In the genomic region with DNA sequence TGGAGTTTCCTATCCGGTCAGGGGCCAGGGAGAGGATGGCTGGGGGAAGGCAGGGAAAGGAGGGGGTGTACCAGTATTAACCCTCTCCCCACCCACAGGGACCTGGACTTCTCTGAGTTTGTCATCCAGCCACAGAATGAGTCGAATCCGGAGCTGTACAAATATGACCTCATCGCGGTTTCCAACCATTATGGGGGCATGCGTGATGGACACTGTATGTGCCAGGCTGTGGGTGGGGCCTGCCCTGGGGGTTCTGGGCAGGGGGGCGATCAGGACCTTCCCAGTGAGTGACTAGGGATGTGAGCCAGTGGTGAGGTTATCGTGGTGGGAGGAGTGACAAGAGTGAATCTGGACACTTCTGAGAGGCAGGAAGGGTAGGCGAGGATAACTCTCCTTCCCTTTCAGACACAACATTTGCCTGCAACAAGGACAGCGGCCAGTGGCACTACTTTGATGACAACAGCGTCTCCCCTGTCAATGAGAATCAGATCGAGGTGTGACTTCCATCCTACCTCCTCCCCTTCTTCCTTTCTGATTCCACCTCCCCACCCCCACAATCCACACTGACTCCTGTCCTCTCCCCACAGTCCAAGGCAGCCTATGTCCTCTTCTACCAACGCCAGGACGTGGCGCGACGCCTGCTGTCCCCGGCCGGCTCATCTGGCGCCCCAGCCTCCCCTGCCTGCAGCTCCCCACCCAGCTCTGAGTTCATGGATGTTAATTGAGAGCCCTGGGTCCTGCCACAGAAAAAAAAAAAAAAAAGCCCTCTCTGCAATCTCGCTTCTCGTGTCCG, we compare ENCODE assay signal across 12 cellular contexts. TPM values are rescaled to one million over a fixed set of nuclear protein-coding genes. Genes with fewer than 3 reads are reported as not detected.
DNase-seq lines count a peak whose midpoint lies in the region; ATAC-seq and TF ChIP-seq lines count a peak whose summit lies in the region.
"Had no signal": no experiment of that assay in that cellular context is flagged by ENCODE, and none has a peak within 500 bp of the region (broad histone marks: within the 10 kb centered on the region; RNA-seq: fewer than 3 reads in every experiment).

No MANE protein-coding gene starts in this region.

- no peaks in the 10 kb centered on the region for H3K27me3 Mint-ChIP-seq in activated CD8-positive, alpha-beta memory T cell treated with anti-CD3 and anti-CD28 coated beads, Interleukin-2, amount 10 ng/mL, durations not matched to agents 7 days and 5 days

- TF ChIP-seq POLR2A in sigmoid colon (IDR thresholded peaks at IDR 0.05): no peak

- H3K27ac Mint-ChIP-seq in activated CD8-positive, alpha-beta memory T cell treated with anti-CD3 and anti-CD28 coated beads, Interleukin-2, amount 10 ng/mL, durations not matched to agents 7 days and 5 days: peak overlapping the region; percentile 54

- POLR2A ChIA-PET in PC-3 (lab: Charles Lee; ENCODE audit: unreplicated experiment): no interaction called here

- no peaks in the 10 kb centered on the region for H3K9me2 ChIP-seq in PC-3 (replicated peaks; ENCODE audit: low read length)

- in situ Hi-C loops in mammary epithelial cell (cut with MboI; ENCODE audit: low sequenced_read_pairs in 2 of 2): no loop called here

- no peaks in the 10 kb centered on the region for H3K79me2 ChIP-seq in PC-3 (ENCODE audit: low read length)
- H3K79me2 ChIP-seq in mammary epithelial cell (ENCODE audit: insufficient read depth, low read length): no peaks in the 10 kb centered on the region

- BruUV-seq in PC-3 (replicated peaks; lab: Mats Ljungman, UMichigan) (TSS peak; percentile 30), mammary epithelial cell (replicated peaks; lab: Mats Ljungman, UMichigan) (no TSS peak)

- 69% methylated on average over 9 of the region's 23 CpGs for WGBS in mammary epithelial cell (ENCODE audit: low coverage, missing lambda C conversion rate)
- 87% methylated on average over 23 of the region's 23 CpGs for WGBS in sigmoid colon, 2 donors

- H3K9ac ChIP-seq in PC-3 (ENCODE audit: low read length) (peak overlapping the region; percentile 68), mammary epithelial cell (ENCODE audit: insufficient read depth, low read length) (no peak overlapping the region)

- DNase-seq in activated CD8-positive, alpha-beta memory T cell treated with anti-CD3 and anti-CD28 coated beads, Interleukin-2, amount 10 ng/mL, durations not matched to agents 7 days and 5 days: no peak
- DNase-seq in activated CD8-positive, alpha-beta memory T cell treated with anti-CD3 and anti-CD28 coated beads for 24 hours: no peak
- DNase-seq in PC-3 (peak; percentile 78), mammary epithelial cell (peak; percentile 16), sigmoid colon (peak; percentile 57), GM19238 (ENCODE audit: insufficient read length, low spot score) (no peak), tibial artery (no peak), NAMALWA (ENCODE audit: low spot score) (no peak)
- DNase-seq: activated gamma-delta T cell, DMS79 treated with DMSO at 0.1 percent for 48 hours, OCI-M1, transverse colon had no signal

- ATAC-seq in activated CD8-positive, alpha-beta memory T cell treated with anti-CD3 and anti-CD28 coated beads, Interleukin-2, amount 10 ng/mL, durations not matched to agents 7 days and 5 days: no peak
- ATAC-seq in PC-3: peak; percentile 86

- H3K27ac ChIP-seq in PC-3 (ENCODE audit: low read length): peak overlapping the region; percentile 88
- H3K27ac ChIP-seq in mammary epithelial cell (ENCODE audit: insufficient read depth, low read depth, low read length): no peak overlapping the region
- no peak overlapping the region for H3K27ac ChIP-seq in sigmoid colon
- H3K27ac ChIP-seq in tibial artery: no peak overlapping the region
- H3K27ac ChIP-seq: transverse colon had no signal

- peaks cover 16% of the 10 kb centered on the region for H3K4me1 Mint-ChIP-seq in activated CD8-positive, alpha-beta memory T cell treated with anti-CD3 and anti-CD28 coated beads, Interleukin-2, amount 10 ng/mL, durations not matched to agents 7 days and 5 days

- dilution Hi-C loops in mammary epithelial cell (cut with HindIII; ENCODE audit: low sequenced_read_pairs): loop anchor here (5.0 kb wide), 1 partner anchor 40 kb away; no protein-coding TSS in a partner anchor

- H3K36me3 Mint-ChIP-seq in activated CD8-positive, alpha-beta memory T cell treated with anti-CD3 and anti-CD28 coated beads, Interleukin-2, amount 10 ng/mL, durations not matched to agents 7 days and 5 days: peaks cover 24% of the 10 kb centered on the region

- TF ChIP-seq EP300 in sigmoid colon (IDR thresholded peaks at IDR 0.05): no peak

- H3K36me3 ChIP-seq in PC-3 (ENCODE audit: low read depth, low read length): no peaks in the 10 kb centered on the region; the same call in 1 of the 2 replicates
- no peaks in the 10 kb centered on the region for H3K36me3 ChIP-seq in mammary epithelial cell (ENCODE audit: insufficient read depth, low read length)
- H3K36me3 ChIP-seq in sigmoid colon: peaks cover 0 to 34% (median 3%) of the 10 kb centered on the region in 4 donors
- peaks cover 7 to 46% (median 31%) of the 10 kb centered on the region in 3 donors for H3K36me3 ChIP-seq in tibial artery
- H3K36me3 ChIP-seq: transverse colon had no signal

- H4K20me1 ChIP-seq in PC-3 (ENCODE audit: low read length) (no peaks in the 10 kb centered on the region), mammary epithelial cell (ENCODE audit: insufficient read depth, low read length) (no peaks in the 10 kb centered on the region)

- no peak for TF ChIP-seq CTCF in PC-3 (conservative IDR thresholded peaks at IDR 0.05; ENCODE audit: low read depth, low read length)
- no peak for TF ChIP-seq CTCF in mammary epithelial cell (conservative IDR thresholded peaks at IDR 0.05 in 1 of 2, IDR thresholded peaks at IDR 0.05 in 1 of 2; ENCODE audit: extremely low read depth in 1 of 2, insufficient read depth in 1 of 2, low read depth in 1 of 2, low read length in 2 of 2)
- no peak for TF ChIP-seq CTCF in sigmoid colon (IDR thresholded peaks at IDR 0.05)
- no peak for TF ChIP-seq CTCF in tibial artery (IDR thresholded peaks at IDR 0.05)

- no peaks in the 10 kb centered on the region for H3K27me3 ChIP-seq in PC-3 (ENCODE audit: low read length)
- H3K27me3 ChIP-seq in mammary epithelial cell (ENCODE audit: insufficient read depth, low read length): no peaks in the 10 kb centered on the region
- H3K27me3 ChIP-seq in sigmoid colon: no peaks in the 10 kb centered on the region
- no peaks in the 10 kb centered on the region for H3K27me3 ChIP-seq in tibial artery
- H3K27me3 ChIP-seq: transverse colon had no signal

- no peaks in the 10 kb centered on the region for H3F3A ChIP-seq in PC-3 (ENCODE audit: low read length, unreplicated experiment)

- no peak overlapping the region for H3K4me3 Mint-ChIP-seq in activated CD8-positive, alpha-beta memory T cell treated with anti-CD3 and anti-CD28 coated beads, Interleukin-2, amount 10 ng/mL, durations not matched to agents 7 days and 5 days

- CTCF ChIA-PET in activated CD8-positive, alpha-beta memory T cell treated with anti-CD3 and anti-CD28 coated beads, Interleukin-2, amount 10 ng/mL, durations not matched to agents 7 days and 5 days (lab: Charles Lee): no interaction called here
- CTCF ChIA-PET in PC-3 (lab: Charles Lee) (no interaction called here), mammary epithelial cell (lab: Charles Lee; ENCODE audit: low non-redundant PET) (no interaction called here)

- H3K4me2 ChIP-seq in PC-3 (ENCODE audit: low read length) (peak overlapping the region; percentile 33), mammary epithelial cell (ENCODE audit: insufficient read depth, low read depth, low read length) (no peak overlapping the region)

- intact Hi-C loops in PC-3 (cut with micrococcal nuclease) (no loop called here), mammary epithelial cell (cut with micrococcal nuclease) (no loop called here), sigmoid colon (cut with DNase I) (no loop called here), tibial artery (cut with DNase I; ENCODE audit: low total_unique reads) (no loop called here)

- no peaks in the 10 kb centered on the region for H3K9me3 ChIP-seq in PC-3 (ENCODE audit: low read length)
- H3K9me3 ChIP-seq in mammary epithelial cell (replicated peaks; ENCODE audit: insufficient read depth, low read length): no peaks in the 10 kb centered on the region
- no peaks in the 10 kb centered on the region for H3K9me3 ChIP-seq in sigmoid colon
- no peaks in the 10 kb centered on the region for H3K9me3 ChIP-seq in tibial artery
- H3K9me3 ChIP-seq: transverse colon had no signal

- H3K4me1 ChIP-seq in PC-3 (ENCODE audit: insufficient read depth, low read length) (peaks cover 18% of the 10 kb centered on the region), mammary epithelial cell (ENCODE audit: insufficient read depth, low read length) (no peaks in the 10 kb centered on the region), sigmoid colon (no peaks in the 10 kb centered on the region), tibial artery (no peaks in the 10 kb centered on the region)
- H3K4me1 ChIP-seq: transverse colon had no signal

- H3K4me3 ChIP-seq in PC-3 (ENCODE audit: low read length) (no peak overlapping the region), mammary epithelial cell (replicated peaks in 1 of 3; ENCODE audit: insufficient read depth in 1 of 3, low read depth in 2 of 3, low read length in 3 of 3) (no peak overlapping the region), sigmoid colon (no peak overlapping the region), tibial artery (no peak overlapping the region)
- H3K4me3 ChIP-seq: transverse colon had no signal

- no peaks in the 10 kb centered on the region for H3K9me3 Mint-ChIP-seq in activated CD8-positive, alpha-beta memory T cell treated with anti-CD3 and anti-CD28 coated beads, Interleukin-2, amount 10 ng/mL, durations not matched to agents 7 days and 5 days (ENCODE audit: low read depth)

- H2AFZ ChIP-seq in PC-3 (ENCODE audit: low read length) (no peak overlapping the region), mammary epithelial cell (ENCODE audit: low read depth, low read length) (no peak overlapping the region)

RNA-seq across cellular contexts. Expression of gene USP11, which starts 14.6 kb away (rescaled TPM):
- 10 to 100 TPM; 54.8 to 72.7 TPM for total RNA-seq in activated CD8-positive, alpha-beta memory T cell treated with anti-CD3 and anti-CD28 coated beads, Interleukin-2, amount 10 ng/mL, durations not matched to agents 7 days and 5 days
- total RNA-seq in PC-3 (2014; rRNA removed) (31.3 and 37.3 TPM in 2 replicates), mammary epithelial cell (10 to 100 TPM; 23.7 to 27.3 TPM), sigmoid colon (10 to 100 TPM; 18.9 to 37.7 (median 35.3) TPM)
- polyA plus RNA-seq in mammary epithelial cell (14.2 TPM), sigmoid colon (10 to 100 TPM in 1 of 3 donors, 1 to 10 TPM in 2; 4.9 to 21.8 (median 6.6) TPM)
- 71.7 TPM for polyA minus RNA-seq in mammary epithelial cell

RNA-seq across cellular contexts. Expression of gene CDK16, which starts 28.9 kb away (rescaled TPM):
- 10 to 100 TPM; 61.4 to 80.6 TPM for total RNA-seq in activated CD8-positive, alpha-beta memory T cell treated with anti-CD3 and anti-CD28 coated beads, Interleukin-2, amount 10 ng/mL, durations not matched to agents 7 days and 5 days
- total RNA-seq in PC-3 (2014; rRNA removed) (155 and 208 TPM in 2 replicates), mammary epithelial cell (100 to 1,000 TPM; 110 to 163 TPM), sigmoid colon (10 to 100 TPM; 43.8 to 55.9 (median 45.6) TPM)
- polyA plus RNA-seq in mammary epithelial cell (176 TPM), sigmoid colon (10 to 100 TPM; 35.4 to 64.6 (median 46.5) TPM)
- 203 TPM for polyA minus RNA-seq in mammary epithelial cell

RNA-seq across cellular contexts. Expression of gene UBA1, which starts 53.8 kb away (rescaled TPM):
- 100 to 1,000 TPM; 177 to 204 TPM for total RNA-seq in activated CD8-positive, alpha-beta memory T cell treated with anti-CD3 and anti-CD28 coated beads, Interleukin-2, amount 10 ng/mL, durations not matched to agents 7 days and 5 days
- total RNA-seq in PC-3 (2014; rRNA removed) (282 and 299 TPM in 2 replicates), mammary epithelial cell (100 to 1,000 TPM; 231 to 360 TPM), sigmoid colon (100 to 1,000 TPM in 1 of 4 donors, 10 to 100 TPM in 3; 74.9 to 112 (median 80.7) TPM)
- polyA plus RNA-seq in mammary epithelial cell (359 TPM), sigmoid colon (100 to 1,000 TPM in 1 of 3 donors, 10 to 100 TPM in 2; 72.7 to 126 (median 84.2) TPM)
- polyA minus RNA-seq in mammary epithelial cell: 578 TPM

Comparison
In these comparisons a context has a peak if more than half of its experiments do, and no peak if none do; other contexts are left out.
1. DNase-seq: peak in PC-3 (single experiment), mammary epithelial cell (single experiment) and sigmoid colon (single experiment); none in activated CD8-positive, alpha-beta memory T cell treated with anti-CD3 and anti-CD28 coated beads, Interleukin-2, amount 10 ng/mL, durations not matched to agents 7 days and 5 days (single experiment), activated CD8-positive, alpha-beta memory T cell treated with anti-CD3 and anti-CD28 coated beads for 24 hours (single experiment), GM19238 (single experiment), tibial artery (0 of 2) and NAMALWA (single experiment).